In genomic region chr16:66894055-66894454, GRCh38 we compare ENCODE assay signal across 19 cellular contexts. TPM values are rescaled to one million over a fixed set of nuclear protein-coding genes. Genes with fewer than 3 reads are reported as not detected.
DNase-seq lines count a peak whose midpoint lies in the region; ATAC-seq, FAIRE-seq and TF ChIP-seq lines count a peak whose summit lies in the region.
"Had no signal": no experiment of that assay in that cellular context is flagged by ENCODE, and none has a peak within 500 bp of the region (broad histone marks: within the 10 kb centered on the region; RNA-seq: fewer than 3 reads in every experiment).

No MANE protein-coding gene starts in this region.

- H3K4me1 ChIP-seq in IMR-90 (ENCODE audit: control insufficient read depth, insufficient read depth, low read length) (peaks cover 7% of the 10 kb centered on the region), kidney (ENCODE audit: control insufficient read depth in 1 of 2, insufficient read depth in 1 of 2, low read depth in 1 of 2, low read length in 2 of 2) (peaks cover 14 to 15% of the 10 kb centered on the region in 2 donors), Caco-2 (peaks cover 28% of the 10 kb centered on the region)

- no peaks in the 10 kb centered on the region for H3K9me3 Mint-ChIP-seq in activated CD8-positive, alpha-beta T cell treated with anti-CD3 and anti-CD28 coated beads, Interleukin-2, amount 10 ng/mL, durations not matched to agents 7 days and 5 days (ENCODE audit: insufficient read depth)
- H3K9me3 Mint-ChIP-seq in activated CD8-positive, alpha-beta T cell treated with anti-CD3 and anti-CD28 coated beads for 36 hours: no peaks in the 10 kb centered on the region
- H3K9me3 Mint-ChIP-seq in Caco-2 (ENCODE audit: unreplicated experiment): no peaks in the 10 kb centered on the region
- H3K9me3 Mint-ChIP-seq: CD14-positive monocyte; CD4-positive, alpha-beta memory T cell had no signal

- no peak overlapping the region for H2AK5ac ChIP-seq in IMR-90 (ENCODE audit: low read depth, low read length)

- TF ChIP-seq RAD21 in IMR-90 (IDR thresholded peaks at IDR 0.05; ENCODE audit: low read length): no peak

- peak overlapping the region; percentile 53 for H2AK9ac ChIP-seq in IMR-90 (replicated peaks; ENCODE audit: low read depth, low read length, poor library complexity)

- intact Hi-C loops in activated CD8-positive, alpha-beta T cell treated with anti-CD3 and anti-CD28 coated beads for 36 hours (cut with micrococcal nuclease): no loop called here
- intact Hi-C loops in IMR-90 (cut with micrococcal nuclease) (loop anchor here (2.0 to 10.0 kb wide), 2 partner anchors 41 to 261 kb away; partner anchors contain the start of genes B3GNT9, CES2, CIAO2B and FBXL8), kidney (cut with DNase I) (no loop called here), Caco-2 (cut with micrococcal nuclease; ENCODE audit: unreplicated experiment) (loop anchor here (2.0 kb wide), 1 partner anchor 61 kb away; no protein-coding TSS in a partner anchor)

- peaks cover 5% of the 10 kb centered on the region; the same call in 1 of the 2 replicates for H3K9me1 ChIP-seq in IMR-90 (ENCODE audit: insufficient read depth, low read length)

- H3K23ac ChIP-seq in IMR-90 (ENCODE audit: low read depth, low read length): no peak overlapping the region

- TF ChIP-seq POLR2A in IMR-90 (IDR thresholded peaks at IDR 0.05; ENCODE audit: low read depth, low read length): no peak

- no peak overlapping the region for H2BK20ac ChIP-seq in IMR-90 (ENCODE audit: low read depth, low read length)

- peaks cover 6% of the 10 kb centered on the region; the same call in 1 of the 2 replicates for H3K36me3 ChIP-seq in IMR-90 (ENCODE audit: control insufficient read depth, insufficient read depth, low read length)
- H3K36me3 ChIP-seq in kidney (ENCODE audit: control insufficient read depth in 1 of 2, insufficient read depth in 2 of 2, low read length in 2 of 2): no peaks in the 10 kb centered on the region
- H3K36me3 ChIP-seq in Caco-2 (ENCODE audit: control insufficient read depth, insufficient read depth, low read length): no peaks in the 10 kb centered on the region; the same call in 1 of the 2 replicates
- H3K36me3 ChIP-seq: HAP-1 had no signal

- H3K9ac ChIP-seq in IMR-90 (ENCODE audit: low read depth, low read length): no peak overlapping the region
- no peak overlapping the region for H3K9ac ChIP-seq in kidney (ENCODE audit: low read length in 2 of 2)
- H3K9ac ChIP-seq: BLaER1 had no signal

- H3K4ac ChIP-seq in IMR-90 (ENCODE audit: low read depth, low read length): no peak overlapping the region

- H2AFZ ChIP-seq in IMR-90 (replicated peaks; ENCODE audit: low read length, poor library complexity): no peak overlapping the region

- H3K14ac ChIP-seq in IMR-90 (replicated peaks; ENCODE audit: low read depth, low read length): no peak overlapping the region

- H2BK15ac ChIP-seq in IMR-90 (ENCODE audit: low read depth, low read length): no peak overlapping the region

- H2BK5ac ChIP-seq in IMR-90 (ENCODE audit: low read depth, low read length, poor library complexity, severe bottlenecking): no peak overlapping the region

- peaks cover 26% of the 10 kb centered on the region for H3K4me1 Mint-ChIP-seq in activated CD8-positive, alpha-beta T cell treated with anti-CD3 and anti-CD28 coated beads, Interleukin-2, amount 10 ng/mL, durations not matched to agents 7 days and 5 days (ENCODE audit: low read depth)
- H3K4me1 Mint-ChIP-seq in activated CD8-positive, alpha-beta T cell treated with anti-CD3 and anti-CD28 coated beads for 36 hours (ENCODE audit: low read depth): peaks cover 3% of the 10 kb centered on the region
- H3K4me1 Mint-ChIP-seq in Caco-2 (ENCODE audit: low read depth, unreplicated experiment): peaks cover 20% of the 10 kb centered on the region
- H3K4me1 Mint-ChIP-seq: CD14-positive monocyte had no signal

- no peak overlapping the region for H3K4me3 Mint-ChIP-seq in activated CD8-positive, alpha-beta T cell treated with anti-CD3 and anti-CD28 coated beads, Interleukin-2, amount 10 ng/mL, durations not matched to agents 7 days and 5 days
- H3K4me3 Mint-ChIP-seq in activated CD8-positive, alpha-beta T cell treated with anti-CD3 and anti-CD28 coated beads for 36 hours: no peak overlapping the region
- H3K4me3 Mint-ChIP-seq in Caco-2 (ENCODE audit: unreplicated experiment): no peak overlapping the region
- H3K4me3 Mint-ChIP-seq: CD14-positive monocyte; CD4-positive, alpha-beta memory T cell had no signal

- no peak overlapping the region for H3K56ac ChIP-seq in IMR-90 (ENCODE audit: extremely low read depth, insufficient read depth, low read length)

- H3K4me2 ChIP-seq in IMR-90 (ENCODE audit: low read depth, low read length): no peak overlapping the region
- H3K4me2 ChIP-seq: BLaER1 had no signal

- H3K36me3 Mint-ChIP-seq in activated CD8-positive, alpha-beta T cell treated with anti-CD3 and anti-CD28 coated beads, Interleukin-2, amount 10 ng/mL, durations not matched to agents 7 days and 5 days (ENCODE audit: low read depth): peaks cover 12% of the 10 kb centered on the region
- peaks cover 18% of the 10 kb centered on the region for H3K36me3 Mint-ChIP-seq in activated CD8-positive, alpha-beta T cell treated with anti-CD3 and anti-CD28 coated beads for 36 hours (ENCODE audit: low read depth)
- H3K36me3 Mint-ChIP-seq in Caco-2 (ENCODE audit: insufficient read depth, unreplicated experiment): peaks cover 17% of the 10 kb centered on the region

- CTCF ChIA-PET in activated CD8-positive, alpha-beta T cell treated with anti-CD3 and anti-CD28 coated beads, Interleukin-2, amount 10 ng/mL, durations not matched to agents 7 days and 5 days (lab: Charles Lee): interaction anchor here (1.7 to 6.7 kb wide), 9 partner anchors 11 to 119 kb away, joined by 4 to 94 read pairs (median 17); partner anchors contain the start of gene RRAD
- CTCF ChIA-PET in activated CD8-positive, alpha-beta T cell treated with anti-CD3 and anti-CD28 coated beads for 36 hours (lab: Charles Lee): interaction anchor here (1.2 to 4.3 kb wide), 7 partner anchors 10 to 261 kb away, joined by 3 to 54 read pairs (median 5); partner anchors contain the start of genes NAE1, PDP2 and RRAD
- CTCF ChIA-PET in IMR-90 (lab: Yijun Ruan, JAX) (interaction anchor here (1.3 to 1.8 kb wide), 3 partner anchors 35 to 65 kb away, joined by 4 to 20 read pairs (median 6); no protein-coding TSS in a partner anchor), Caco-2 (lab: Charles Lee) (interaction anchor here (1.0 to 3.0 kb wide), 3 partner anchors 13 to 54 kb away, joined by 3 to 36 read pairs (median 4); partner anchors contain the start of gene PDP2)

- 71% methylated on average over 1 of the region's 2 CpGs; no CpG with 5 or more reads in 1 of the 2 experiments for WGBS in IMR-90 (ENCODE audit: extremely low coverage in 2 of 2, insufficient read length in 1 of 2), 2 experiments

- DNase-seq in activated CD8-positive, alpha-beta T cell treated with anti-CD3 and anti-CD28 coated beads, Interleukin-2, amount 10 ng/mL, durations not matched to agents 7 days and 5 days: no peak
- DNase-seq in activated CD8-positive, alpha-beta T cell treated with anti-CD3 and anti-CD28 coated beads for 36 hours: no peak
- DNase-seq in IMR-90 (no peak), kidney (peak; percentile 53), MV-4-11 (lab: John Stamatoyannopoulos, UW) (no peak), NCI-H2081 treated with DMSO at 0.1 percent for 48 hours (lab: John Stamatoyannopoulos, UW) (no peak), Caco-2 (no peak)
- DNase-seq: 8988T; Calu3; CD4-positive, alpha-beta memory T cell; DMS79 treated with DMSO at 0.1 percent for 48 hours; GF-D8 had no signal

- no peaks in the 10 kb centered on the region for H3K27me3 Mint-ChIP-seq in activated CD8-positive, alpha-beta T cell treated with anti-CD3 and anti-CD28 coated beads, Interleukin-2, amount 10 ng/mL, durations not matched to agents 7 days and 5 days (ENCODE audit: low read depth)
- H3K27me3 Mint-ChIP-seq in activated CD8-positive, alpha-beta T cell treated with anti-CD3 and anti-CD28 coated beads for 36 hours: no peaks in the 10 kb centered on the region
- no peaks in the 10 kb centered on the region for H3K27me3 Mint-ChIP-seq in Caco-2 (ENCODE audit: insufficient read depth, unreplicated experiment)
- H3K27me3 Mint-ChIP-seq: CD4-positive, alpha-beta memory T cell had no signal

- no peaks in the 10 kb centered on the region for H4K20me1 ChIP-seq in IMR-90 (ENCODE audit: insufficient read depth, low read length)

- no peak overlapping the region for H4K5ac ChIP-seq in IMR-90 (ENCODE audit: low read depth, low read length)

- no peak overlapping the region for H3K4me3 ChIP-seq in IMR-90 (ENCODE audit: insufficient read depth, low read depth, low read length)
- no peak overlapping the region for H3K4me3 ChIP-seq in kidney (ENCODE audit: low read length in 2 of 2)
- no peak overlapping the region for H3K4me3 ChIP-seq in Caco-2 (ENCODE audit: low read depth, low read length)
- H3K4me3 ChIP-seq: BLaER1, HAP-1 had no signal

- H3K18ac ChIP-seq in IMR-90 (ENCODE audit: low read depth, low read length): no peak overlapping the region

- no peak overlapping the region for H2BK120ac ChIP-seq in IMR-90 (ENCODE audit: low read depth, low read length)

- no peaks in the 10 kb centered on the region for H3K79me1 ChIP-seq in IMR-90 (ENCODE audit: low read depth in 1 of 2, low read length in 2 of 2)

- no peak overlapping the region for H4K91ac ChIP-seq in IMR-90 (ENCODE audit: insufficient read depth, low read depth, low read length)

- in situ Hi-C loops in IMR-90 (cut with MboI; ENCODE audit: low sequenced_read_pairs): no loop called here

- peak overlapping the region; percentile 51 for H3K27ac Mint-ChIP-seq in activated CD8-positive, alpha-beta T cell treated with anti-CD3 and anti-CD28 coated beads, Interleukin-2, amount 10 ng/mL, durations not matched to agents 7 days and 5 days
- H3K27ac Mint-ChIP-seq in activated CD8-positive, alpha-beta T cell treated with anti-CD3 and anti-CD28 coated beads for 36 hours: no peak overlapping the region
- no peak overlapping the region for H3K27ac Mint-ChIP-seq in Caco-2 (ENCODE audit: unreplicated experiment)

- no peak for ATAC-seq in activated CD8-positive, alpha-beta T cell treated with anti-CD3 and anti-CD28 coated beads, Interleukin-2, amount 10 ng/mL, durations not matched to agents 7 days and 5 days
- no peak for ATAC-seq in activated CD8-positive, alpha-beta T cell treated with anti-CD3 and anti-CD28 coated beads for 36 hours
- ATAC-seq in IMR-90 (ENCODE audit: low read depth): no peak
- ATAC-seq: HepG2 had no signal

- dilution Hi-C loops in IMR-90 (cut with HindIII; ENCODE audit: low sequenced_read_pairs, unreplicated experiment): no loop called here

- BruUV-seq in IMR-90 (replicated peaks; lab: Mats Ljungman, UMichigan) (no TSS peak), Caco-2 (replicated peaks; lab: Mats Ljungman, UMichigan) (no TSS peak)

- no peaks in the 10 kb centered on the region for H3K27me3 ChIP-seq in IMR-90 (ENCODE audit: control insufficient read depth, insufficient read depth, low read length)
- H3K27me3 ChIP-seq in Caco-2 (replicated peaks; ENCODE audit: control insufficient read depth, insufficient read depth, low read length): no peaks in the 10 kb centered on the region
- H3K27me3 ChIP-seq: BLaER1 had no signal

- H3K9me3 ChIP-seq in IMR-90 (ENCODE audit: control insufficient read depth, insufficient read depth, low read length) (no peaks in the 10 kb centered on the region), kidney (ENCODE audit: control insufficient read depth in 1 of 2, low read length in 2 of 2) (no peaks in the 10 kb centered on the region), Caco-2 (no peaks in the 10 kb centered on the region)
- H3K9me3 ChIP-seq: BLaER1, HAP-1 had no signal

- POLR2A ChIA-PET in activated CD8-positive, alpha-beta T cell treated with anti-CD3 and anti-CD28 coated beads, Interleukin-2, amount 10 ng/mL, durations not matched to agents 7 days and 5 days (lab: Charles Lee): interaction anchor here (1.3 kb wide), 1 partner anchor 39 kb away, joined by 9 read pairs; no protein-coding TSS in a partner anchor
- POLR2A ChIA-PET in activated CD8-positive, alpha-beta T cell treated with anti-CD3 and anti-CD28 coated beads for 36 hours (lab: Charles Lee): interaction anchor here (1.4 to 6.3 kb wide), 2 partner anchors 13 to 40 kb away, joined by 3 to 28 read pairs; partner anchors contain the start of genes CIAO2B and PDP2
- POLR2A ChIA-PET in IMR-90 (lab: Charles Lee; ENCODE audit: unreplicated experiment): no interaction called here
- POLR2A ChIA-PET in Caco-2 (lab: Charles Lee): no interaction called here

- H3K27ac ChIP-seq in IMR-90 (ENCODE audit: insufficient read depth, low read length) (no peak overlapping the region), kidney (ENCODE audit: low read depth in 2 of 2, low read length in 2 of 2) (no peak overlapping the region)
- H3K27ac ChIP-seq: BLaER1 had no signal

- H4K8ac ChIP-seq in IMR-90 (ENCODE audit: low read depth in 2 of 2, low read length in 2 of 2): no peak overlapping the region

- no peak for TF ChIP-seq CTCF in activated CD8-positive, alpha-beta T cell treated with anti-CD3 and anti-CD28 coated beads for 36 hours (IDR thresholded peaks at IDR 0.05)
- no peak for TF ChIP-seq CTCF in IMR-90 (conservative IDR thresholded peaks at IDR 0.05; ENCODE audit: low read depth, low read length)
- no peak for TF ChIP-seq CTCF in kidney (IDR thresholded peaks at IDR 0.05; ENCODE audit: borderline replicate concordance, extremely low read depth, insufficient read depth)
- no peak for TF ChIP-seq CTCF in Caco-2 (IDR thresholded peaks at IDR 0.05; ENCODE audit: insufficient read depth in 1 of 2, low read depth in 1 of 2, low read length in 1 of 2, severe bottlenecking in 1 of 2, unreplicated experiment in 1 of 2)

- FAIRE-seq in kidney (lab: Jason Lieb, UNC): no peak
- FAIRE-seq: HepG2 had no signal

RNA-seq across cellular contexts. Expression of gene PDP2, which starts 13.7 kb away (rescaled TPM):
- 10 to 100 TPM; 24.2 to 26.9 TPM for total RNA-seq in activated CD8-positive, alpha-beta T cell treated with anti-CD3 and anti-CD28 coated beads, Interleukin-2, amount 10 ng/mL, durations not matched to agents 7 days and 5 days
- total RNA-seq in activated CD8-positive, alpha-beta T cell treated with anti-CD3 and anti-CD28 coated beads for 36 hours: 10 to 100 TPM; 31.2 to 38.1 TPM
- total RNA-seq in IMR-90 (2012; rRNA removed) (12.5 and 16.8 TPM in 2 replicates), kidney (9.2 TPM), Caco-2 (2022) (37.7 and 44.4 TPM in 2 replicates)
- polyA plus RNA-seq in IMR-90 (2012; rRNA removed) (5.3 and 5.7 TPM in 2 replicates), kidney (ENCODE audit: insufficient read depth, low read depth, low replicate concordance) (5.1 TPM)
- polyA plus RNA-seq in IMR-90 (2012; cell fraction: cytosol; rRNA removed): 2.9 and 5.3 TPM in 2 replicates
- 4.6 and 5.2 TPM in 2 replicates for polyA plus RNA-seq in IMR-90 (2012; cell fraction: nucleus; rRNA removed; ENCODE audit: low replicate concordance)
- polyA plus RNA-seq: CD14-positive monocyte had no signal

RNA-seq across cellular contexts. Expression of gene CDH16, which starts 24.6 kb away (rescaled TPM):
- total RNA-seq in activated CD8-positive, alpha-beta T cell treated with anti-CD3 and anti-CD28 coated beads, Interleukin-2, amount 10 ng/mL, durations not matched to agents 7 days and 5 days: not detected
- total RNA-seq in activated CD8-positive, alpha-beta T cell treated with anti-CD3 and anti-CD28 coated beads for 36 hours: not detected
- total RNA-seq in IMR-90 (2012; rRNA removed): not detected in 2 replicates
- not detected in 2 replicates for polyA plus RNA-seq in IMR-90 (2012; rRNA removed)
- not detected in 2 replicates for polyA plus RNA-seq in IMR-90 (2012; cell fraction: cytosol; rRNA removed)
- polyA plus RNA-seq in IMR-90 (2012; cell fraction: nucleus; rRNA removed; ENCODE audit: low replicate concordance): not detected in 2 replicates
- total RNA-seq in kidney: 1,188 TPM
- polyA plus RNA-seq in kidney (ENCODE audit: insufficient read depth, low read depth, low replicate concordance): 1,180 TPM
- 0.48 and 0.81 TPM in 2 replicates for total RNA-seq in Caco-2 (2022)
- total RNA-seq: A673; Calu3; CD4-positive, alpha-beta memory T cell; H4 had no signal
- polyA plus RNA-seq: AG04450; CD14-positive monocyte; CD4-positive, alpha-beta memory T cell had no signal

RNA-seq across cellular contexts. Expression of gene RRAD, which starts 31.3 kb away (rescaled TPM):
- total RNA-seq in activated CD8-positive, alpha-beta T cell treated with anti-CD3 and anti-CD28 coated beads, Interleukin-2, amount 10 ng/mL, durations not matched to agents 7 days and 5 days: under 1 TPM in 1 of 2 experiments, not detected in 1; 0.34 TPM
- total RNA-seq in activated CD8-positive, alpha-beta T cell treated with anti-CD3 and anti-CD28 coated beads for 36 hours: 1 to 10 TPM in 1 of 2 experiments, under 1 TPM in 1; 0.61 to 1.1 TPM
- total RNA-seq in IMR-90 (2012; rRNA removed) (1.3 and 1.4 TPM in 2 replicates), kidney (90.9 TPM), Caco-2 (2022) (0.53 and 1.1 TPM in 2 replicates)
- polyA plus RNA-seq in IMR-90 (2012; rRNA removed) (2.1 and 2.9 TPM in 2 replicates), kidney (ENCODE audit: insufficient read depth, low read depth, low replicate concordance) (14.3 TPM)
- 1.3 and 11.2 TPM in 2 replicates for polyA plus RNA-seq in IMR-90 (2012; cell fraction: cytosol; rRNA removed)
- 25.0 and 37.4 TPM in 2 replicates for polyA plus RNA-seq in IMR-90 (2012; cell fraction: nucleus; rRNA removed; ENCODE audit: low replicate concordance)
- total RNA-seq: H4 had no signal
- polyA plus RNA-seq: CD4-positive, alpha-beta memory T cell had no signal

RNA-seq across cellular contexts. Expression of gene CIAO2B, which starts 40.1 kb away (rescaled TPM):
- 100 to 1,000 TPM; 115 to 126 TPM for total RNA-seq in activated CD8-positive, alpha-beta T cell treated with anti-CD3 and anti-CD28 coated beads, Interleukin-2, amount 10 ng/mL, durations not matched to agents 7 days and 5 days
- 100 to 1,000 TPM; 150 to 162 TPM for total RNA-seq in activated CD8-positive, alpha-beta T cell treated with anti-CD3 and anti-CD28 coated beads for 36 hours
- 148 and 168 TPM in 2 replicates for total RNA-seq in IMR-90 (2012; rRNA removed)
- polyA plus RNA-seq in IMR-90 (2012; rRNA removed): 234 and 283 TPM in 2 replicates
- polyA plus RNA-seq in IMR-90 (2012; cell fraction: cytosol; rRNA removed): 232 and 454 TPM in 2 replicates
- polyA plus RNA-seq in IMR-90 (2012; cell fraction: nucleus; rRNA removed; ENCODE audit: low replicate concordance): 113 and 168 TPM in 2 replicates
- 71.2 TPM for total RNA-seq in kidney
- 284 TPM for polyA plus RNA-seq in kidney (ENCODE audit: insufficient read depth, low read depth, low replicate concordance)
- total RNA-seq in Caco-2 (2022): 117 and 119 TPM in 2 replicates

RNA-seq across cellular contexts. Expression of gene CES2, which starts 41.3 kb away (rescaled TPM):
- total RNA-seq in activated CD8-positive, alpha-beta T cell treated with anti-CD3 and anti-CD28 coated beads, Interleukin-2, amount 10 ng/mL, durations not matched to agents 7 days and 5 days: 10 to 100 TPM; 29.7 to 34.0 TPM
- 10 to 100 TPM; 24.7 to 24.9 TPM for total RNA-seq in activated CD8-positive, alpha-beta T cell treated with anti-CD3 and anti-CD28 coated beads for 36 hours
- total RNA-seq in IMR-90 (2012; rRNA removed) (11.9 and 15.1 TPM in 2 replicates), kidney (72.1 TPM), Caco-2 (2022) (45.5 and 48.4 TPM in 2 replicates)
- polyA plus RNA-seq in IMR-90 (2012; rRNA removed) (23.2 and 24.2 TPM in 2 replicates), kidney (ENCODE audit: insufficient read depth, low read depth, low replicate concordance) (76.9 TPM)
- 15.5 and 21.1 TPM in 2 replicates for polyA plus RNA-seq in IMR-90 (2012; cell fraction: cytosol; rRNA removed)
- 45.3 and 69.6 TPM in 2 replicates for polyA plus RNA-seq in IMR-90 (2012; cell fraction: nucleus; rRNA removed; ENCODE audit: low replicate concordance)

Comparison
In these comparisons a context has a peak if more than half of its experiments do, and no peak if none do; other contexts are left out.
1. RNA of gene CDH16, which starts 24.6 kb away (total RNA-seq): 1,188 TPM in kidney (single experiment); 0.48 to 0.81 TPM in Caco-2, not detected in activated CD8-positive, alpha-beta T cell treated with anti-CD3 and anti-CD28 coated beads, Interleukin-2, amount 10 ng/mL, durations not matched to agents 7 days and 5 days, not detected in activated CD8-positive, alpha-beta T cell treated with anti-CD3 and anti-CD28 coated beads for 36 hours and not detected in IMR-90; every median in the first group is over 100 times any median in the second.
2. RNA of gene RRAD, which starts 31.3 kb away (total RNA-seq): 90.9 TPM in kidney (single experiment); 1.3 to 1.4 TPM in IMR-90, 0.53 to 1.1 TPM in Caco-2, 0.61 to 1.1 TPM in activated CD8-positive, alpha-beta T cell treated with anti-CD3 and anti-CD28 coated beads for 36 hours and 0.34 TPM in activated CD8-positive, alpha-beta T cell treated with anti-CD3 and anti-CD28 coated beads, Interleukin-2, amount 10 ng/mL, durations not matched to agents 7 days and 5 days; every median in the first group is over 10 times any median in the second.
3. POLR2A ChIA-PET loops: an anchor here in activated CD8-positive, alpha-beta T cell treated with anti-CD3 and anti-CD28 coated beads, Interleukin-2, amount 10 ng/mL, durations not matched to agents 7 days and 5 days (1.3 kb wide) and activated CD8-positive, alpha-beta T cell treated with anti-CD3 and anti-CD28 coated beads for 36 hours (1.4 to 6.3 kb wide); none called in IMR-90 and Caco-2.
4. intact Hi-C loops: an anchor here in IMR-90 (2.0 to 10.0 kb wide) and Caco-2 (2.0 kb wide); none called in activated CD8-positive, alpha-beta T cell treated with anti-CD3 and anti-CD28 coated beads for 36 hours and kidney.